1 cellular context compared by ENCODE assay signal in the genomic region with DNA sequence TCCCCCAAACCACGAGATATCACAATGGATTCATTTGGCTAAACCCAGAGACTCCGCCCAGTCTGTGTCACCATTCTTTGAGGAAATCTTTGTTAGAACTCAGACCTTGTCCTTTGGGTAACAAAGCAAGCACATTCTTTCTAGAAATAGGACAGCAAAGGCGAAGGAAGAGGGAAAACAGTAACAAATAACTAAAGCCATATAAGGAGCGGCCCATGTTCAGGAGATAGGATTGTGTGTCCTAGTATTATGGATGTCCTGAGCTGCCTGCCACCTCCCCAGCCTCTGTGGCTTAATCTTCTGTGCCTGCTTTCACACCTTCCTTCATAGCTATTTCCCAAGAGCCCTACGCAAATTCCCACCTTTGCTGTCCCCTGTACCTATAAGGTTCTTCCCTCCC.
TF ChIP-seq lines count a peak whose summit lies in the region.

No MANE protein-coding gene starts in this region.

TF ChIP-seq in SK-N-SH treated with all-trans-retinoic acid at 6 μM for 48 hours, 23 proteins besides CTCF, POLR2A, EP300 and RAD21 (continued from another document):
- TF ChIP-seq, protein P1, sequence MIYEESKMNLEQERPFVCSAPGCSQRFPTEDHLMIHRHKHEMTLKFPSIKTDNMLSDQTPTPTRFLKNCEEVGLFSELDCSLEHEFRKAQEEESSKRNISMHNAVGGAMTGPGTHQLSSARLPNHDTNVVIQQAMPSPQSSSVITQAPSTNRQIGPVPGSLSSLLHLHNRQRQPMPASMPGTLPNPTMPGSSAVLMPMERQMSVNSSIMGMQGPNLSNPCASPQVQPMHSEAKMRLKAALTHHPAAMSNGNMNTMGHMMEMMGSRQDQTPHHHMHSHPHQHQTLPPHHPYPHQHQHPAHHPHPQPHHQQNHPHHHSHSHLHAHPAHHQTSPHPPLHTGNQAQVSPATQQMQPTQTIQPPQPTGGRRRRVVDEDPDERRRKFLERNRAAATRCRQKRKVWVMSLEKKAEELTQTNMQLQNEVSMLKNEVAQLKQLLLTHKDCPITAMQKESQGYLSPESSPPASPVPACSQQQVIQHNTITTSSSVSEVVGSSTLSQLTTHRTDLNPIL (CRISPR knock-in tag; IDR thresholded peaks at IDR 0.05; ENCODE audit: low read depth): no peak
- no peak for TF ChIP-seq GLIS3 (CRISPR knock-in tag; IDR thresholded peaks at IDR 0.05)
- TF ChIP-seq ESRRG (CRISPR knock-in tag; IDR thresholded peaks at IDR 0.05): no peak
- no peak for TF ChIP-seq ARNTL (CRISPR knock-in tag; IDR thresholded peaks at IDR 0.05; ENCODE audit: borderline replicate concordance, low read depth)
- no peak for TF ChIP-seq ZNF565 (CRISPR knock-in tag; conservative IDR thresholded peaks at IDR 0.05; ENCODE audit: low read depth)
